Comparison of ENCODE assay signal across 10 cellular contexts in genomic region chr2:241867776-241868420, GRCh38.
DNase-seq lines count a peak whose midpoint lies in the region.
"Had no signal": no experiment of that assay in that cellular context is flagged by ENCODE, and none has a peak within 500 bp of the region (broad histone marks: within the 10 kb centered on the region; RNA-seq: fewer than 3 reads in every experiment).

No MANE protein-coding gene starts in this region.

- peak; percentile 61 for DNase-seq in DMS 273 (lab: John Stamatoyannopoulos, UW; ENCODE audit: unreplicated experiment)
- no peak for DNase-seq in DMS 273 treated with DMSO at 0.1 percent for 48 hours (lab: John Stamatoyannopoulos, UW)
- peak; percentile 84 for DNase-seq in activated CD8-positive, alpha-beta memory T cell treated with anti-CD3 and anti-CD28 coated beads for 24 hours
- peak; percentile 28 for DNase-seq in effector CD8-positive, alpha-beta T cell (lab: John Stamatoyannopoulos, UW)
- peak; percentile 54 to 71 for DNase-seq in stimulated activated CD8-positive, alpha-beta memory T cell treated with anti-CD3 and anti-CD28 coated beads, Interleukin-7, amount 100 ng/mL, for 4 hours (ENCODE audit: low read depth in 2 of 2)
- no peak for DNase-seq in NCI-H1092 treated with DMSO at 0.1 percent for 48 hours (lab: John Stamatoyannopoulos, UW)
- DNase-seq in globus pallidus (ENCODE audit: low spot score), result no peak
- DNase-seq in DMS53 treated with DMSO at 0.1 percent for 48 hours (lab: John Stamatoyannopoulos, UW; ENCODE audit: unreplicated experiment), result no peak
- DNase-seq: islet precursor cell, sigmoid colon had no signal

Comparison
In these comparisons a context has a peak if more than half of its experiments do, and no peak if none do; other contexts are left out.
1. DNase-seq: peak in DMS 273 (single experiment), activated CD8-positive, alpha-beta memory T cell treated with anti-CD3 and anti-CD28 coated beads for 24 hours (single experiment), effector CD8-positive, alpha-beta T cell (single experiment) and stimulated activated CD8-positive, alpha-beta memory T cell treated with anti-CD3 and anti-CD28 coated beads, Interleukin-7, amount 100 ng/mL, for 4 hours (2 of 2); none in DMS 273 treated with DMSO at 0.1 percent for 48 hours (single experiment), NCI-H1092 treated with DMSO at 0.1 percent for 48 hours (single experiment), globus pallidus (single experiment) and DMS53 treated with DMSO at 0.1 percent for 48 hours (single experiment).